Comparison of ENCODE assay signal across 18 cellular contexts in genomic region chr11:75921808-75922207, GRCh38.
"Had no signal": no experiment of that assay in that cellular context is flagged by ENCODE, and none has a peak within 500 bp of the region (broad histone marks: within the 10 kb centered on the region; RNA-seq: fewer than 3 reads in every experiment).

No MANE protein-coding gene starts in this region.

- H3K9me3 ChIP-seq: heart right ventricle, neutrophil, right atrium auricular region, sigmoid colon, stomach had no signal

- ATAC-seq: heart right ventricle; naive thymus-derived CD8-positive, alpha-beta T cell had no signal

- H3K36me3 ChIP-seq: heart right ventricle, neutrophil, right atrium auricular region, sigmoid colon, stomach had no signal

- H3K27me3 ChIP-seq: heart right ventricle, neutrophil, right atrium auricular region, sigmoid colon, stomach had no signal

- H3K4me3 ChIP-seq: coronary artery, heart right ventricle, right atrium auricular region, sigmoid colon, skin epidermis, stomach had no signal

- DNase-seq: effector CD4-positive, alpha-beta T cell; endodermal cell; erythroblast; foreskin melanocyte; heart right ventricle; hypothalamus; kidney glomerular epithelial cell; naive thymus-derived CD8-positive, alpha-beta T cell; sigmoid colon; stimulated activated CD4-positive, alpha-beta T cell treated with anti-CD3 and anti-CD28 coated beads, Interleukin-12 subunit alpha, Interleukin-12 subunit beta, amount 100 ng/mL, for 4 hours; stimulated activated naive CD4-positive, alpha-beta T cell; stomach; trophoblast cell had no signal

- FAIRE-seq: endothelial cell of umbilical vein had no signal

- H3K27ac ChIP-seq: coronary artery, heart right ventricle, neutrophil, right atrium auricular region, sigmoid colon, skin epidermis, stomach had no signal
